11 cellular contexts compared by ENCODE assay signal in genomic region chr6:132133734-132134490, GRCh38.
DNase-seq lines count a peak whose midpoint lies in the region; ATAC-seq and TF ChIP-seq lines count a peak whose summit lies in the region.
"Had no signal": no experiment of that assay in that cellular context is flagged by ENCODE, and none has a peak within 500 bp of the region (broad histone marks: within the 10 kb centered on the region; RNA-seq: fewer than 3 reads in every experiment).

No MANE protein-coding gene starts in this region.

- peak overlapping the region; percentile 81 for H3K56ac ChIP-seq in IMR-90 (ENCODE audit: extremely low read depth, insufficient read depth, low read length)

- H4K91ac ChIP-seq in IMR-90 (ENCODE audit: insufficient read depth, low read depth, low read length), result peak overlapping the region; percentile 89

- TF ChIP-seq EP300 in suprapubic skin (IDR thresholded peaks at IDR 0.05), result no peak

- TF ChIP-seq POLR2A in IMR-90 (IDR thresholded peaks at IDR 0.05; ENCODE audit: low read depth, low read length) (no peak), suprapubic skin (IDR thresholded peaks at IDR 0.05) (no peak)

- no CpG with 5 or more reads among the region's 5 CpGs for WGBS in IMR-90 (ENCODE audit: extremely low coverage in 2 of 2, insufficient read length in 1 of 2), 2 experiments
- 60% methylated on average over 5 of the region's 5 CpGs for WGBS in suprapubic skin

- H3K18ac ChIP-seq in IMR-90 (ENCODE audit: low read depth, low read length), result peak overlapping the region; percentile 99

- peaks cover 28% of the 10 kb centered on the region for H3K4me1 ChIP-seq in IMR-90 (ENCODE audit: control insufficient read depth, insufficient read depth, low read length)
- peaks cover 49% of the 10 kb centered on the region for H3K4me1 ChIP-seq in suprapubic skin

- H2BK120ac ChIP-seq in IMR-90 (ENCODE audit: low read depth, low read length), result peak overlapping the region; percentile 97

- intact Hi-C loops in IMR-90 (cut with micrococcal nuclease), result loop anchor here (1.0 to 5.0 kb wide), 3 partner anchors 49 to 180 kb away; no protein-coding TSS in a partner anchor

- H2BK5ac ChIP-seq in IMR-90 (ENCODE audit: low read depth, low read length, poor library complexity, severe bottlenecking), result peak overlapping the region; percentile 98

- POLR2A ChIA-PET in IMR-90 (lab: Charles Lee; ENCODE audit: unreplicated experiment), result interaction anchor here (0.6 to 5.0 kb wide), 6 partner anchors 13 to 394 kb away, joined by 3 to 36 read pairs (median 3); partner anchors contain the start of gene CCN2

- no peaks in the 10 kb centered on the region for H4K20me1 ChIP-seq in IMR-90 (ENCODE audit: insufficient read depth, low read length)

- peak overlapping the region; percentile 76 for H3K9ac ChIP-seq in IMR-90 (ENCODE audit: low read depth, low read length)

- no peak for TF ChIP-seq RAD21 in IMR-90 (IDR thresholded peaks at IDR 0.05; ENCODE audit: low read length)

- H3K27ac ChIP-seq in IMR-90 (ENCODE audit: insufficient read depth, low read length) (peak overlapping the region; percentile 100; the same call in 1 of the 2 replicates), suprapubic skin (peak overlapping the region; percentile 89)

- TSS peak; percentile 35 for BruUV-seq in IMR-90 (replicated peaks; lab: Mats Ljungman, UMichigan)

- in situ Hi-C loops in IMR-90 (cut with MboI; ENCODE audit: low sequenced_read_pairs), result loop anchor here (5.0 kb wide), 2 partner anchors 77 to 182 kb away; partner anchors contain the start of gene CCN2

- TF ChIP-seq CTCF in IMR-90 (conservative IDR thresholded peaks at IDR 0.05; ENCODE audit: low read depth, low read length) (no peak), cardiac fibroblast (IDR thresholded peaks at IDR 0.05; ENCODE audit: low read depth, low read length) (no peak), suprapubic skin (IDR thresholded peaks at IDR 0.05) (no peak)

- no peak overlapping the region for H2AFZ ChIP-seq in IMR-90 (replicated peaks; ENCODE audit: low read length, poor library complexity)

- peak; percentile 35 for DNase-seq in IMR-90
- DNase-seq in cardiac fibroblast (ENCODE audit: low read depth in 2 of 2), result peak; percentile 26 to 45
- DNase-seq in medulla oblongata (ENCODE audit: extremely low spot score), result peak; percentile 36
- no peak for DNase-seq in suprapubic skin (ENCODE audit: low spot score in 2 of 2)
- no peak for DNase-seq in NCI-H526 (lab: John Stamatoyannopoulos, UW)
- DNase-seq in SKM-1 (lab: John Stamatoyannopoulos, UW; ENCODE audit: unreplicated experiment), result no peak
- DNase-seq in stimulated activated naive CD4-positive, alpha-beta T cell treated with Interleukin-2 at 50 U/mL for 16 hours (lab: John Stamatoyannopoulos, UW), result no peak
- DNase-seq: DMS 273 treated with DMSO at 0.1 percent for 48 hours; NCI-H510A; SHP77 treated with DMSO at 0.1 percent for 48 hours; stimulated activated CD8-positive, alpha-beta memory T cell treated with anti-CD3 and anti-CD28 coated beads, Interleukin-4, amount 100 ng/mL, for 48 hours had no signal

- CTCF ChIA-PET in IMR-90 (lab: Yijun Ruan, JAX), result interaction anchor here (0.9 kb wide), 1 partner anchor 33 kb away, joined by 3 read pairs; no protein-coding TSS in a partner anchor

- H3K9me3 ChIP-seq in IMR-90 (ENCODE audit: control insufficient read depth, insufficient read depth, low read length) (no peaks in the 10 kb centered on the region), suprapubic skin (no peaks in the 10 kb centered on the region)

- H3K36me3 ChIP-seq in IMR-90 (ENCODE audit: control insufficient read depth, insufficient read depth, low read length) (no peaks in the 10 kb centered on the region), suprapubic skin (no peaks in the 10 kb centered on the region)

- H2BK15ac ChIP-seq in IMR-90 (ENCODE audit: low read depth, low read length), result peak overlapping the region; percentile 95; the same call in 2 of the 3 replicates

- no peak overlapping the region for H2AK9ac ChIP-seq in IMR-90 (replicated peaks; ENCODE audit: low read depth, low read length, poor library complexity)

- peak overlapping the region; percentile 33; the same call in 1 of the 2 replicates for H3K23ac ChIP-seq in IMR-90 (ENCODE audit: low read depth, low read length)

- H4K8ac ChIP-seq in IMR-90 (ENCODE audit: low read depth in 2 of 2, low read length in 2 of 2), result peak overlapping the region; percentile 76 to 79

- peak overlapping the region; percentile 92 for H3K14ac ChIP-seq in IMR-90 (replicated peaks; ENCODE audit: low read depth, low read length)

- peaks cover 6% of the 10 kb centered on the region for H3K9me1 ChIP-seq in IMR-90 (ENCODE audit: insufficient read depth, low read length)

- peak overlapping the region; percentile 70 for H2BK20ac ChIP-seq in IMR-90 (ENCODE audit: low read depth, low read length)

- peak overlapping the region; percentile 14; the same call in 1 of the 2 replicates for H3K4me2 ChIP-seq in IMR-90 (ENCODE audit: low read depth, low read length)

- dilution Hi-C loops in IMR-90 (cut with HindIII; ENCODE audit: low sequenced_read_pairs, unreplicated experiment), result no loop called here

- H3K4ac ChIP-seq in IMR-90 (ENCODE audit: low read depth, low read length), result peak overlapping the region; percentile 87

- H3K27me3 ChIP-seq in IMR-90 (ENCODE audit: control insufficient read depth, insufficient read depth, low read length) (no peaks in the 10 kb centered on the region), suprapubic skin (no peaks in the 10 kb centered on the region)

- peak overlapping the region; percentile 87 for H2AK5ac ChIP-seq in IMR-90 (ENCODE audit: low read depth, low read length)

- no peaks in the 10 kb centered on the region for H3K79me1 ChIP-seq in IMR-90 (ENCODE audit: low read depth in 1 of 2, low read length in 2 of 2)

- ATAC-seq in IMR-90 (ENCODE audit: low read depth), result no peak; the same call in 1 of the 2 replicates

- H4K5ac ChIP-seq in IMR-90 (ENCODE audit: low read depth, low read length), result peak overlapping the region; percentile 97

- H3K4me3 ChIP-seq in IMR-90 (ENCODE audit: insufficient read depth, low read depth, low read length), result no peak overlapping the region
- H3K4me3 ChIP-seq in cardiac fibroblast (replicated peaks in 1 of 2; ENCODE audit: low read depth in 2 of 2, low read length in 2 of 2), result no peak overlapping the region
- no peak overlapping the region for H3K4me3 ChIP-seq in suprapubic skin

TF ChIP-seq in IMR-90, 13 proteins besides CTCF, POLR2A, EP300 and RAD21:
- TF ChIP-seq BHLHE40 (IDR thresholded peaks at IDR 0.05; ENCODE audit: low read depth, low read length) (no peak), MAZ (IDR thresholded peaks at IDR 0.05; ENCODE audit: borderline replicate concordance, low read depth, low read length) (no peak), FOS (IDR thresholded peaks at IDR 0.05; ENCODE audit: low read depth, low read length) (no peak), MXI1 (IDR thresholded peaks at IDR 0.05; ENCODE audit: borderline replicate concordance, low read depth, low read length) (no peak), CEBPB (IDR thresholded peaks at IDR 0.05; ENCODE audit: low read depth, low read length) (no peak), RFX5 (IDR thresholded peaks at IDR 0.05; ENCODE audit: low read depth, low read length) (no peak), RCOR1 (IDR thresholded peaks at IDR 0.05; ENCODE audit: insufficient replicate concordance, low read length) (no peak), ELK1 (IDR thresholded peaks at IDR 0.05; ENCODE audit: borderline replicate concordance, low read depth, low read length) (no peak), CHD1 (IDR thresholded peaks at IDR 0.05; ENCODE audit: low read depth, low read length) (no peak), USF2 (IDR thresholded peaks at IDR 0.05; ENCODE audit: low read depth, low read length) (no peak), SMC3 (IDR thresholded peaks at IDR 0.05; ENCODE audit: low read depth, low read length) (no peak), NFE2L2 (IDR thresholded peaks at IDR 0.05; ENCODE audit: low read depth, low read length) (no peak), MAFK (IDR thresholded peaks at IDR 0.05; ENCODE audit: low read depth, low read length) (no peak)

Comparison
In these comparisons a context has a peak if more than half of its experiments do, and no peak if none do; other contexts are left out.
1. DNase-seq: peak in IMR-90 (single experiment), cardiac fibroblast (2 of 2) and medulla oblongata (single experiment); none in suprapubic skin (0 of 2), NCI-H526 (0 of 2), SKM-1 (single experiment) and stimulated activated naive CD4-positive, alpha-beta T cell treated with Interleukin-2 at 50 U/mL for 16 hours (single experiment).